1 cellular context compared by ENCODE assay signal in genomic region chr1:12208764-12209494, GRCh38.
A peak's percentile ranks its signal among the peaks of the same experiment; 100 is the strongest.
TF ChIP-seq lines count a peak whose summit lies in the region.

No MANE protein-coding gene starts in this region.

TF ChIP-seq in GM12878, 131 proteins besides CTCF, POLR2A, EP300 and RAD21:
- TF ChIP-seq CREB1 (IDR thresholded peaks at IDR 0.05; ENCODE audit: low read depth) = 0 out of 2 replicates have a peak, but pooled peaks have one; percentile 12
- TF ChIP-seq RAD51 (IDR thresholded peaks at IDR 0.05) = no peak
- 0 out of 2 replicates have a peak, but pooled peaks have one; percentile 14 for TF ChIP-seq IKZF1 (conservative IDR thresholded peaks at IDR 0.05)
- peak in 1 of 2 experiments; percentile 61; a peak in 1 of 3 replicates for TF ChIP-seq EGR1 (IDR thresholded peaks at IDR 0.05; ENCODE audit: borderline replicate concordance in 1 of 2, low read depth in 2 of 2, low read length in 2 of 2)
- TF ChIP-seq MAX (IDR thresholded peaks at IDR 0.05; ENCODE audit: low read depth, low read length) = peak; percentile 59; the same call in 1 of the 2 replicates
- TF ChIP-seq PAX5 (IDR thresholded peaks at IDR 0.05; ENCODE audit: borderline replicate concordance, low read depth, low read length) = peak; percentile 52; the same call in 1 of the 2 replicates
- 0 out of 2 replicates have a peak, but pooled peaks have one; percentile 17 for TF ChIP-seq IRF4 (IDR thresholded peaks at IDR 0.05; ENCODE audit: low read depth, low read length)
- 0 out of 2 replicates have a peak, but pooled peaks have one; percentile 92 for TF ChIP-seq WRNIP1 (IDR thresholded peaks at IDR 0.05; ENCODE audit: borderline replicate concordance, low read depth, low read length)
- no peak for TF ChIP-seq E2F8 (IDR thresholded peaks at IDR 0.05; ENCODE audit: low read depth, partially characterized antibody)
- peak; percentile 31 for TF ChIP-seq SKIL (IDR thresholded peaks at IDR 0.05; ENCODE audit: low read depth, poor library complexity, severe bottlenecking)
- no peak for TF ChIP-seq EZH2 (IDR thresholded peaks at IDR 0.05; ENCODE audit: borderline replicate concordance, control insufficient read depth, low read depth, low read length)
- TF ChIP-seq NBN (IDR thresholded peaks at IDR 0.05) = 0 out of 2 replicates have a peak, but pooled peaks have one; percentile 22
- peak; percentile 48 for TF ChIP-seq RUNX3 (IDR thresholded peaks at IDR 0.05; ENCODE audit: low read length)
- no peak for TF ChIP-seq PML (IDR thresholded peaks at IDR 0.05; ENCODE audit: low read length)
- TF ChIP-seq EED (IDR thresholded peaks at IDR 0.05; ENCODE audit: low read depth) = no peak
- TF ChIP-seq CBFB (IDR thresholded peaks at IDR 0.05; ENCODE audit: low read depth) = peak; percentile 62; the same call in 1 of the 2 replicates
- 0 out of 2 replicates have a peak, but pooled peaks have one; percentile 72 for TF ChIP-seq RCOR1 (conservative IDR thresholded peaks at IDR 0.05; ENCODE audit: low read depth, low read length)
- peak; percentile 96 for TF ChIP-seq SMC3 (IDR thresholded peaks at IDR 0.05; ENCODE audit: borderline replicate concordance, low read length)
- peak; percentile 68; the same call in 1 of the 2 replicates for TF ChIP-seq YY1 (IDR thresholded peaks at IDR 0.05; ENCODE audit: low read depth, low read length)
- TF ChIP-seq RB1 (IDR thresholded peaks at IDR 0.05; ENCODE audit: borderline replicate concordance) = peak; percentile 68; the same call in 1 of the 2 replicates
- peak; percentile 74 for TF ChIP-seq ZNF384 (IDR thresholded peaks at IDR 0.05; ENCODE audit: borderline replicate concordance, low read depth, low read length)
